8 cellular contexts compared by ENCODE assay signal in genomic region chr20:34516038-34516873, GRCh38. TPM values are rescaled to one million over a fixed set of nuclear protein-coding genes. Genes with fewer than 3 reads are reported as not detected.
DNase-seq lines count a peak whose midpoint lies in the region; ATAC-seq and TF ChIP-seq lines count a peak whose summit lies in the region.

Gene DYNLRB1 (plus strand): TSS chr20:34516422. CDS start chr20:34516459, 37 bp downstream.

- H3K9me3 ChIP-seq in PC-3 (ENCODE audit: low read length) (no peaks in the 10 kb centered on the region), mucosa of descending colon (no peaks in the 10 kb centered on the region)

- H3F3A ChIP-seq in PC-3 (ENCODE audit: low read length, unreplicated experiment), result no peaks in the 10 kb centered on the region

- CTCF ChIA-PET in PC-3 (lab: Charles Lee), result interaction anchor here (0.5 to 2.4 kb wide), 2 partner anchors 154 to 203 kb away, joined by 4 to 12 read pairs; no protein-coding TSS in a partner anchor

- H3K9me2 ChIP-seq in PC-3 (replicated peaks; ENCODE audit: low read length), result no peaks in the 10 kb centered on the region

- POLR2A ChIA-PET in PC-3 (lab: Charles Lee; ENCODE audit: unreplicated experiment), result interaction anchor here (0.5 to 2.5 kb wide), 5 partner anchors 9 to 188 kb away, joined by 3 to 26 read pairs (median 5); partner anchors contain the start of genes ITCH and TP53INP2

- peak; percentile 79 for DNase-seq in DMS114 treated with DMSO at 0.1 percent for 48 hours (lab: John Stamatoyannopoulos, UW; ENCODE audit: unreplicated experiment)
- peak; percentile 93 for DNase-seq in Jurkat, Clone E6-1 (ENCODE audit: low read depth, low spot score)
- peak; percentile 98 for DNase-seq in PC-3
- DNase-seq in activated T-cell treated with anti-CD3 and anti-CD28 coated beads for 48 hours (ENCODE audit: low read depth), result peak; percentile 88
- peak; percentile 52 for DNase-seq in epithelial cell of prostate (ENCODE audit: low read depth, low spot score)
- peak; percentile 96 to 98 (median 97) for DNase-seq in mucosa of descending colon
- DNase-seq in stimulated activated CD8-positive, alpha-beta memory T cell treated with anti-CD3 and anti-CD28 coated beads, Interleukin-4, amount 100 ng/mL, for 1 hour (ENCODE audit: low read depth in 2 of 2, low spot score in 1 of 2), result peak; percentile 92 to 93

- H3K36me3 ChIP-seq in PC-3 (ENCODE audit: low read depth, low read length) (peaks cover 3% of the 10 kb centered on the region; the same call in 1 of the 2 replicates), mucosa of descending colon (ENCODE audit: low read depth) (no peaks in the 10 kb centered on the region)

- H3K4me1 ChIP-seq in PC-3 (ENCODE audit: insufficient read depth, low read length) (peaks cover 16% of the 10 kb centered on the region), mucosa of descending colon (ENCODE audit: low read depth) (peaks cover 19% of the 10 kb centered on the region)

- TF ChIP-seq CTCF in PC-3 (conservative IDR thresholded peaks at IDR 0.05; ENCODE audit: low read depth, low read length) (no peak), mucosa of descending colon (IDR thresholded peaks at IDR 0.05) (no peak)

- TSS peak; percentile 50 for BruUV-seq in PC-3 (replicated peaks; lab: Mats Ljungman, UMichigan)

- peak within 1 kb of the TSS; percentile 85 for H3K4me3 ChIP-seq in Jurkat, Clone E6-1 (ENCODE audit: low read length)
- peak within 1 kb of the TSS; percentile 84 for H3K4me3 ChIP-seq in PC-3 (ENCODE audit: low read length)
- peak within 1 kb of the TSS; percentile 62 for H3K4me3 ChIP-seq in mucosa of descending colon

- peak within 1 kb of the TSS; percentile 94 for H3K4me2 ChIP-seq in PC-3 (ENCODE audit: low read length)

- peak within 1 kb of the TSS; percentile 83 for H2AFZ ChIP-seq in PC-3 (ENCODE audit: low read length)

- 0 out of 2 replicates have a peak, but pooled peaks cover 6% of the 10 kb centered on the region for H4K20me1 ChIP-seq in PC-3 (ENCODE audit: low read length)

- no peaks in the 10 kb centered on the region for H3K27me3 ChIP-seq in PC-3 (ENCODE audit: low read length)

- intact Hi-C loops in PC-3 (cut with micrococcal nuclease), result loop anchor here (1.0 to 2.0 kb wide), 2 partner anchors 10 to 213 kb away; partner anchors contain the start of gene AHCY
- intact Hi-C loops in mucosa of descending colon (cut with DNase I, micrococcal nuclease), result no loop called here

- H3K27ac ChIP-seq in PC-3 (ENCODE audit: low read length), result peak within 1 kb of the TSS; percentile 73
- peak within 1 kb of the TSS; percentile 90 for H3K27ac ChIP-seq in epithelial cell of prostate

- peak; percentile 70 for ATAC-seq in GM21576 (IDR thresholded peaks at IDR 0.05; ENCODE audit: unreplicated experiment)
- peak; percentile 84 for ATAC-seq in PC-3
- ATAC-seq in mucosa of descending colon, result peak; percentile 93

- peaks cover 47% of the 10 kb centered on the region for H3K79me2 ChIP-seq in PC-3 (ENCODE audit: low read length)

- H3K9ac ChIP-seq in PC-3 (ENCODE audit: low read length), result peak within 1 kb of the TSS; percentile 91

RNA-seq across cellular contexts. Expression of gene DYNLRB1, which starts in this region (rescaled TPM):
- polyA plus RNA-seq in Jurkat, Clone E6-1 (2012; ENCODE audit: insufficient read depth, insufficient read length), result 296 TPM
- 153 and 177 TPM in 2 replicates for total RNA-seq in PC-3 (2014; rRNA removed)
- total RNA-seq in mucosa of descending colon, result 100 to 1,000 TPM; 110 to 137 (median 119) TPM

Comparison
In these comparisons a context has a peak if more than half of its experiments do, and no peak if none do; other contexts are left out.
1. Peak in every context shown above with its lines: DNase-seq, ATAC-seq, H3K4me3 ChIP-seq and H3K27ac ChIP-seq.